Comparison of ENCODE assay signal across 19 cellular contexts in genomic region chr22:35432226-35432905, GRCh38.
"Had no signal": no experiment of that assay in that cellular context is flagged by ENCODE, and none has a peak within 500 bp of the region (broad histone marks: within the 10 kb centered on the region; RNA-seq: fewer than 3 reads in every experiment).

No MANE protein-coding gene starts in this region.

- H3K9me3 ChIP-seq: pancreas had no signal

- DNase-seq: activated CD4-positive, alpha-beta T cell treated with anti-CD3 and anti-CD28 coated beads for 1 hour; activated naive CD8-positive, alpha-beta T cell treated with anti-CD3 and anti-CD28 coated beads, Interleukin-2, amount 10 ng/mL, durations not matched to agents 7 days and 5 days; amygdala; body of pancreas; cortex of kidney; heart right ventricle; kidney glomerular epithelial cell; left ventricle myocardium superior; mucosa of descending colon; naive thymus-derived CD4-positive, alpha-beta T cell; pancreas; stimulated activated CD4-positive, alpha-beta T cell treated with anti-CD3 and anti-CD28 coated beads, Interleukin-4, amount 100 ng/mL, for 24 hours; upper lobe of right lung had no signal

- H3K27me3 ChIP-seq: body of pancreas, heart right ventricle, neural progenitor cell, pancreas, upper lobe of right lung had no signal

- H3K4me2 ChIP-seq: neural progenitor cell had no signal

- H3K4me1 Mint-ChIP-seq: activated naive CD8-positive, alpha-beta T cell treated with anti-CD3 and anti-CD28 coated beads, Interleukin-2, amount 10 ng/mL, durations not matched to agents 7 days and 5 days; stimulated activated effector memory CD8-positive, alpha-beta T cell treated with anti-CD3 and anti-CD28 coated beads, Interleukin-12 subunit alpha, Interleukin-12 subunit beta, amount 100 ng/mL, for 72 hours had no signal

- H3K27ac ChIP-seq: neural progenitor cell, thoracic aorta, upper lobe of right lung had no signal

- H3K27me3 Mint-ChIP-seq: activated naive CD8-positive, alpha-beta T cell treated with anti-CD3 and anti-CD28 coated beads, Interleukin-2, amount 10 ng/mL, durations not matched to agents 7 days and 5 days; memory B cell; naive thymus-derived CD4-positive, alpha-beta T cell had no signal

- H3K9me3 Mint-ChIP-seq: memory B cell; stimulated activated effector memory CD8-positive, alpha-beta T cell treated with anti-CD3 and anti-CD28 coated beads, Interleukin-12 subunit alpha, Interleukin-12 subunit beta, amount 100 ng/mL, for 72 hours had no signal

- H3K27ac Mint-ChIP-seq: activated naive CD8-positive, alpha-beta T cell treated with anti-CD3 and anti-CD28 coated beads, Interleukin-2, amount 10 ng/mL, durations not matched to agents 7 days and 5 days; memory B cell; neural progenitor cell; stimulated activated effector memory CD8-positive, alpha-beta T cell treated with anti-CD3 and anti-CD28 coated beads, Interleukin-12 subunit alpha, Interleukin-12 subunit beta, amount 100 ng/mL, for 72 hours; T-helper 1 cell treated with Interleukin-12 subunit alpha and Interleukin-12 subunit beta and Interleukin-4 antibody, amounts not matched to agents 30 μg/mL and 1 μg/mL, for 36 hours had no signal

- H3K4me3 ChIP-seq: body of pancreas, heart right ventricle, mucosa of descending colon, neural progenitor cell, pancreas, thoracic aorta, upper lobe of right lung had no signal

- ATAC-seq: body of pancreas; heart right ventricle; naive thymus-derived CD4-positive, alpha-beta T cell; pancreas; sciatic nerve; stimulated activated effector memory CD8-positive, alpha-beta T cell treated with anti-CD3 and anti-CD28 coated beads, Interleukin-12 subunit alpha, Interleukin-12 subunit beta, amount 100 ng/mL, for 72 hours; upper lobe of right lung had no signal

- H2AFZ ChIP-seq: neural progenitor cell had no signal

- H3K4me3 Mint-ChIP-seq: activated naive CD8-positive, alpha-beta T cell treated with anti-CD3 and anti-CD28 coated beads, Interleukin-2, amount 10 ng/mL, durations not matched to agents 7 days and 5 days; memory B cell; naive thymus-derived CD4-positive, alpha-beta T cell; neural progenitor cell; stimulated activated effector memory CD8-positive, alpha-beta T cell treated with anti-CD3 and anti-CD28 coated beads, Interleukin-12 subunit alpha, Interleukin-12 subunit beta, amount 100 ng/mL, for 72 hours; T-helper 1 cell treated with Interleukin-12 subunit alpha and Interleukin-12 subunit beta and Interleukin-4 antibody, amounts not matched to agents 30 μg/mL and 1 μg/mL, for 36 hours had no signal

- H3K36me3 ChIP-seq: pancreas, upper lobe of right lung had no signal
